8 cellular contexts compared by ENCODE assay signal in genomic region chr16:85557976-85558589, GRCh38. TPM values are rescaled to one million over a fixed set of nuclear protein-coding genes. Genes with fewer than 3 reads are reported as not detected.
DNase-seq lines count a peak whose midpoint lies in the region; ATAC-seq and TF ChIP-seq lines count a peak whose summit lies in the region.

No MANE protein-coding gene starts in this region.

- H3K27ac ChIP-seq in AG04450 (ENCODE audit: low read depth, low read length): peak overlapping the region; percentile 11
- H3K27ac ChIP-seq in gastrocnemius medialis: peak overlapping the region; percentile 95 to 96 (median 96)

- TF ChIP-seq POLR2A in gastrocnemius medialis (IDR thresholded peaks at IDR 0.05): peak; percentile 61 to 69

- no peaks in the 10 kb centered on the region for H3K36me3 ChIP-seq in HAP-1 (replicated peaks)
- H3K36me3 ChIP-seq in gastrocnemius medialis: no peaks in the 10 kb centered on the region

- intact Hi-C loops in gastrocnemius medialis (cut with DNase I; ENCODE audit: low total_unique reads): loop anchor here (5.0 to 10.0 kb wide), 2 partner anchors 96 to 273 kb away; no protein-coding TSS in a partner anchor

- DNase-seq in AG04450 (ENCODE audit: low read depth, low spot score) (no peak), HAP-1 (ENCODE audit: low spot score in 2 of 2) (no peak), RPMI8226 (peak; percentile 85), fibroblast of the aortic adventitia (ENCODE audit: low read depth) (no peak), gastrocnemius medialis (peak; percentile 72 to 78), HEK293T (ENCODE audit: extremely low spot score) (no peak), GM19240 (ENCODE audit: insufficient read length, low spot score) (no peak)
- no peak for DNase-seq in activated CD4-positive, alpha-beta T cell treated with anti-CD3 and anti-CD28 coated beads, Interleukin-2, amount 50 U/mL, for 4 hours

- peaks cover 38% of the 10 kb centered on the region for H3K4me1 ChIP-seq in HAP-1
- H3K4me1 ChIP-seq in gastrocnemius medialis: peaks cover 29 to 47% of the 10 kb centered on the region in 2 donors

- peak; percentile 55 to 58 for ATAC-seq in gastrocnemius medialis

- in situ Hi-C loops in HAP-1 (cut with MboI; ENCODE audit: low sequenced_read_pairs) (loop anchor here (5.0 kb wide), 1 partner anchor 49 kb away; no protein-coding TSS in a partner anchor), gastrocnemius medialis (cut with MboI; ENCODE audit: low sequenced_read_pairs in 4 of 4) (no loop called here)

- TF ChIP-seq CTCF in AG04450 (IDR thresholded peaks at IDR 0.05; ENCODE audit: low read depth, low read length) (no peak), fibroblast of the aortic adventitia (IDR thresholded peaks at IDR 0.05; ENCODE audit: insufficient read depth, low read length) (peak; percentile 13), gastrocnemius medialis (IDR thresholded peaks at IDR 0.05 in 4 of 5, conservative IDR thresholded peaks at IDR 0.05 in 1 of 5) (no peak)

- CTCF ChIA-PET in AG04450 (lab: Charles Lee) (interaction anchor here (0.6 to 1.5 kb wide), 8 partner anchors 34 to 306 kb away, joined by 3 to 8 read pairs (median 3); no protein-coding TSS in a partner anchor), HEK293T (lab: Yijun Ruan, JAX) (interaction anchor here (0.7 to 2.0 kb wide), 2 partner anchors 58 to 78 kb away, joined by 3 to 8 read pairs; no protein-coding TSS in a partner anchor)

- H3K27me3 ChIP-seq in AG04450 (ENCODE audit: control insufficient read depth, insufficient read depth, low read length) (no peaks in the 10 kb centered on the region), HAP-1 (ENCODE audit: low read depth) (no peaks in the 10 kb centered on the region), gastrocnemius medialis (no peaks in the 10 kb centered on the region)

- H3K9me3 ChIP-seq in AG04450 (ENCODE audit: control insufficient read depth, insufficient read depth, low read length) (no peaks in the 10 kb centered on the region), HAP-1 (no peaks in the 10 kb centered on the region), gastrocnemius medialis (no peaks in the 10 kb centered on the region)

- peak overlapping the region; percentile 75 for H3K4me3 ChIP-seq in AG04450 (ENCODE audit: low read depth, low read length)
- peak overlapping the region; percentile 61 for H3K4me3 ChIP-seq in HAP-1
- peak overlapping the region; percentile 80 for H3K4me3 ChIP-seq in fibroblast of the aortic adventitia (ENCODE audit: low read depth, low read length)
- H3K4me3 ChIP-seq in gastrocnemius medialis: peak overlapping the region; percentile 88 to 98 (median 94)

- POLR2A ChIA-PET in AG04450 (lab: Yijun Ruan, JAX): interaction anchor here (0.6 kb wide), 1 partner anchor 52 kb away, joined by 5 read pairs; no protein-coding TSS in a partner anchor
- POLR2A ChIA-PET in HEK293T (lab: Yijun Ruan, JAX): interaction anchor here (1.1 to 2.1 kb wide), 3 partner anchors 10 to 54 kb away, joined by 3 to 9 read pairs (median 3); partner anchors contain the start of gene GSE1

TF ChIP-seq in HEK293T, 16 proteins besides CTCF, POLR2A, EP300 and RAD21:
- TF ChIP-seq PKNOX1 (IDR thresholded peaks at IDR 0.05) (no peak), ELF4 (IDR thresholded peaks at IDR 0.05) (no peak), FOXK2 (IDR thresholded peaks at IDR 0.05) (no peak), SP1 (IDR thresholded peaks at IDR 0.05) (no peak), LEF1 (IDR thresholded peaks at IDR 0.05; ENCODE audit: borderline replicate concordance) (no peak), BHLHE40 (IDR thresholded peaks at IDR 0.05; ENCODE audit: borderline replicate concordance) (no peak), HDGF (IDR thresholded peaks at IDR 0.05; ENCODE audit: borderline replicate concordance) (no peak), FOXM1 (IDR thresholded peaks at IDR 0.05; ENCODE audit: borderline replicate concordance) (no peak), NFRKB (IDR thresholded peaks at IDR 0.05) (no peak), L3MBTL2 (conservative IDR thresholded peaks at IDR 0.05) (no peak), CTBP1 (IDR thresholded peaks at IDR 0.05; ENCODE audit: borderline replicate concordance) (no peak), ARNT (IDR thresholded peaks at IDR 0.05) (no peak), FOXA1 (IDR thresholded peaks at IDR 0.05) (no peak), ZNF384 (IDR thresholded peaks at IDR 0.05) (no peak), SUZ12 (IDR thresholded peaks at IDR 0.05) (no peak), TARDBP (IDR thresholded peaks at IDR 0.05) (no peak)

RNA-seq across cellular contexts. Expression of gene GSE1, which starts 55.0 kb away (rescaled TPM):
- polyA plus RNA-seq in AG04450 (2011; rRNA removed): 18.2 and 21.0 TPM in 2 replicates
- polyA minus RNA-seq in AG04450 (2011; rRNA and poly(A)+ RNA removed): 23.7 and 24.1 TPM in 2 replicates
- total RNA-seq in fibroblast of the aortic adventitia (ENCODE audit: low replicate concordance): 23.1 and 25.2 TPM in 2 replicates
- total RNA-seq in gastrocnemius medialis: 10 to 100 TPM; 45.1 to 89.3 (median 71.3) TPM

Comparison
In these comparisons a context has a peak if more than half of its experiments do, and no peak if none do; other contexts are left out.
1. DNase-seq: peak in RPMI8226 (single experiment) and gastrocnemius medialis (2 of 2); none in AG04450 (single experiment), HAP-1 (0 of 2), fibroblast of the aortic adventitia (single experiment), HEK293T (single experiment), GM19240 (single experiment) and activated CD4-positive, alpha-beta T cell treated with anti-CD3 and anti-CD28 coated beads, Interleukin-2, amount 50 U/mL, for 4 hours (0 of 2).
2. Peak in every context shown above with its lines, with median percentiles within 50 percentile points of each other: H3K4me3 ChIP-seq.